In the genomic region with DNA sequence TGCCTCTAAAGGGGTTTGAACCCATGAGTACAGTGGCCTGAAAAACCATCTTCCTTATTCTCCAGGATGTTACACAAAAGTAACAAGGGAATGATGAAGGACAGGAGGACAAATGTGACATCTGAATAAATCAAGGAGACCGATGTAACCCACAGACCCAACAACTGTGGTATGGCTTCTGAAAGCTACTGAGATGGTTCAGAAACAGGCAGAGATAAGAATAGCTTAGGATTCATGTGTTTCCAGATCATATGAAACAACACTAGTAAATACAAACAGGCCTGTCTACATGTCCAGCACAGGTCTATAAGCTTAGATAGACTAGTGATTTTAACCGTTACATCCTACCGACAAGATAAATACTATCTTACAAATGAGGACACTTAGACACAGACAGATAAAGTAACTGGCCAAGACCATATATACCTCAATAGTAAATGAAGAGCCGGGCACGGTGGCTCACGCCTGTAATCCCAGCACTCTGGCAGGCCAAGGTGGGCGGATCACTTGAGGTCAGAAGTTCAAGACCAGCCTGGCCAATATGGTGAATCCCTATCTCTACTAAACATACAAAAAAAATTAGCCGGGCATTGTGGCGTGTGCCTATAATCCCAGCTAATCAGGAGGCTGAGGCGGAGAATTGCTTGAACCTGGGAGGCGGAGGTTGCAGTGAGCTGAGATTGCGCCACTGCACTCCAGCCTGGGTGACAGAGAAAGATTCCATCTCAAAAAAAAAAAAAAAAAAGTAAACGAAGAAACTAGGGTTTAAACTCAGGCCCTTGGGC, we compare ENCODE assay signal across 21 cellular contexts.
A peak's percentile ranks its signal among the peaks of the same experiment; 100 is the strongest.
DNase-seq lines count a peak whose midpoint lies in the region; ATAC-seq and TF ChIP-seq lines count a peak whose summit lies in the region.
"Had no signal": no experiment of that assay in that cellular context is flagged by ENCODE, and none has a peak within 500 bp of the region (broad histone marks: within the 10 kb centered on the region; RNA-seq: fewer than 3 reads in every experiment).

No MANE protein-coding gene starts in this region.

- TF ChIP-seq CTCF in right atrium auricular region (IDR thresholded peaks at IDR 0.05) (no peak), right lobe of liver (IDR thresholded peaks at IDR 0.05) (no peak)

- intact Hi-C loops in Right ventricle myocardium inferior (cut with DNase I) (loop anchor here (5.0 kb wide), 1 partner anchor 130 kb away; no protein-coding TSS in a partner anchor), right lobe of liver (cut with DNase I) (no loop called here)

- no peaks in the 10 kb centered on the region for H3K36me3 ChIP-seq in right atrium auricular region
- H3K36me3 ChIP-seq in right lobe of liver, result no peaks in the 10 kb centered on the region
- no peaks in the 10 kb centered on the region for H3K36me3 ChIP-seq in skeletal muscle tissue (ENCODE audit: control insufficient read depth in 3 of 3, insufficient read depth in 3 of 3, low read length in 3 of 3)
- H3K36me3 ChIP-seq: BE2C, brain microvascular endothelial cell had no signal

- H3K4me3 ChIP-seq in right atrium auricular region (no peak overlapping the region), right lobe of liver (no peak overlapping the region), skeletal muscle tissue (ENCODE audit: low read length in 3 of 3) (no peak overlapping the region)

- ATAC-seq in Right ventricle myocardium inferior (no peak), right lobe of liver (peak; percentile 18 to 52 (median 51)), GM21515 (IDR thresholded peaks at IDR 0.05; ENCODE audit: unreplicated experiment) (no peak)
- ATAC-seq: activated CD8-positive, alpha-beta T cell treated with anti-CD3 and anti-CD28 coated beads for 36 hours; activated naive CD8-positive, alpha-beta T cell treated with anti-CD3 and anti-CD28 coated beads, Interleukin-2, amount 50 U/mL, for 24 hours; naive thymus-derived CD4-positive, alpha-beta T cell had no signal

- DNase-seq in right atrium auricular region (ENCODE audit: low spot score), result no peak
- no peak for DNase-seq in Right ventricle myocardium inferior (ENCODE audit: missing footprints)
- peak; percentile 52 to 85 (median 84) for DNase-seq in right lobe of liver
- DNase-seq in activated CD4-positive, alpha-beta T cell treated with anti-CD3 and anti-CD28 coated beads, Interleukin-2, amount 50 U/mL, for 4 hours, result no peak
- no peak for DNase-seq in NCI-H2196 (lab: John Stamatoyannopoulos, UW; ENCODE audit: unreplicated experiment)
- no peak for DNase-seq in foreskin melanocyte
- DNase-seq: activated B cell treated with CpG ODN at 0.5 μM for 24 hours; activated CD8-positive, alpha-beta T cell treated with anti-CD3 and anti-CD28 coated beads for 36 hours; activated effector memory CD4-positive, alpha-beta T cell treated with anti-CD3 and anti-CD28 coated beads, Interleukin-2, amount 50 U/mL, for 16 hours; activated naive CD8-positive, alpha-beta T cell treated with anti-CD3 and anti-CD28 coated beads, Interleukin-2, amount 50 U/mL, for 24 hours; activated T-cell treated with anti-CD3 and anti-CD28 coated beads for 4 hours; BE2C; brain microvascular endothelial cell; DMS79; naive thymus-derived CD4-positive, alpha-beta T cell; NCI-H146; NCI-H526 treated with DMSO at 0.1 percent for 48 hours had no signal

- peak; percentile 46 for TF ChIP-seq POLR2A in right lobe of liver (IDR thresholded peaks at IDR 0.05)

- no peaks in the 10 kb centered on the region for H3K9me3 ChIP-seq in right atrium auricular region
- H3K9me3 ChIP-seq in right lobe of liver, result no peaks in the 10 kb centered on the region
- H3K9me3 ChIP-seq in skeletal muscle tissue (ENCODE audit: control insufficient read depth in 3 of 3, low read length in 3 of 3), result no peaks in the 10 kb centered on the region
- H3K9me3 ChIP-seq: BE2C had no signal

- peak overlapping the region; percentile 90 to 99 for H3K27ac ChIP-seq in right atrium auricular region
- peak overlapping the region; percentile 78 to 97 (median 97) for H3K27ac ChIP-seq in right lobe of liver
- H3K27ac ChIP-seq in skeletal muscle tissue (ENCODE audit: low read depth, low read length), result peak overlapping the region; percentile 92
- H3K27ac ChIP-seq: brain microvascular endothelial cell, KMS-11, RWPE1 had no signal

- H3K27me3 ChIP-seq in right atrium auricular region, result no peaks in the 10 kb centered on the region
- H3K27me3 ChIP-seq in right lobe of liver, result no peaks in the 10 kb centered on the region
- no peaks in the 10 kb centered on the region for H3K27me3 ChIP-seq in skeletal muscle tissue (ENCODE audit: control insufficient read depth in 3 of 3, insufficient read depth in 3 of 3, low read length in 3 of 3)
- H3K27me3 ChIP-seq: BE2C, brain microvascular endothelial cell had no signal

- H3K9ac ChIP-seq in skeletal muscle tissue (ENCODE audit: low read depth in 1 of 3, low read length in 3 of 3), result peak overlapping the region in 1 of 3 donors; percentile 19
- H3K9ac ChIP-seq: KMS-11 had no signal

- H3K4me1 ChIP-seq in right atrium auricular region (peaks cover 0 to 85% of the 10 kb centered on the region in 2 donors), right lobe of liver (peaks cover 0 to 75% (median 26%) of the 10 kb centered on the region in 4 donors), skeletal muscle tissue (ENCODE audit: control insufficient read depth in 3 of 3, insufficient read depth in 3 of 3, low read length in 3 of 3) (peaks cover 37 to 76% (median 64%) of the 10 kb centered on the region in 3 donors)
- H3K4me1 ChIP-seq: BE2C had no signal

- 52% methylated on average over 13 of the region's 13 CpGs for WGBS in right lobe of liver (ENCODE audit: insufficient coverage, low coverage, low lambda C conversion rate, missing lambda C conversion rate)

Comparison
In these comparisons a context has a peak if more than half of its experiments do, and no peak if none do; other contexts are left out.
1. DNase-seq: peak in right lobe of liver (3 of 3); none in right atrium auricular region (single experiment), Right ventricle myocardium inferior (single experiment), activated CD4-positive, alpha-beta T cell treated with anti-CD3 and anti-CD28 coated beads, Interleukin-2, amount 50 U/mL, for 4 hours (0 of 2), NCI-H2196 (single experiment) and foreskin melanocyte (single experiment).
2. ATAC-seq: peak in right lobe of liver (4 of 4); none in Right ventricle myocardium inferior (single experiment) and GM21515 (single experiment).
3. Peak in every context shown above with its lines, with median percentiles within 50 percentile points of each other: H3K27ac ChIP-seq.